ENCODE assay signal across 33 cellular contexts in genomic region chr1:216866714-216867113, GRCh38.
"Had no signal": no experiment of that assay in that cellular context is flagged by ENCODE, and none has a peak within 500 bp of the region (broad histone marks: within the 10 kb centered on the region; RNA-seq: fewer than 3 reads in every experiment).

No MANE protein-coding gene starts in this region.

- FAIRE-seq: astrocyte, TTC549 had no signal

- H3K36me3 ChIP-seq: adrenal gland, brain microvascular endothelial cell, breast epithelium had no signal

- H3K27ac ChIP-seq: adrenal gland, body of pancreas, brain microvascular endothelial cell, breast epithelium, VCaP had no signal

- H3K4me1 ChIP-seq: adrenal gland, body of pancreas, breast epithelium had no signal

- DNase-seq: activated B cell treated with CpG ODN at 0.5 μM for 24 hours; activated CD4-positive, alpha-beta memory T cell treated with anti-CD3 and anti-CD28 coated beads for 36 hours; activated CD4-positive, alpha-beta T cell treated with anti-CD3 and anti-CD28 coated beads for 4 hours; activated CD4-positive, alpha-beta T cell treated with anti-CD3 and anti-CD28 coated beads, Interleukin-2, amount 10 ng/mL, durations not matched to agents 24 days and 14 days; activated CD4-positive, alpha-beta T cell treated with anti-CD3 and anti-CD28 coated beads, Interleukin-2, amount 50 U/mL, for 1 hour; activated CD4-positive, alpha-beta T cell treated with anti-CD3 and anti-CD28 coated beads, Interleukin-2, amount 50 U/mL, for 4 hours; activated CD4-positive, CD25-positive, alpha-beta regulatory T cell treated with anti-CD3 and anti-CD28 coated beads, Interleukin-2, amount 50 U/mL, for 72 hours; activated CD8-positive, alpha-beta memory T cell treated with anti-CD3 and anti-CD28 coated beads, Interleukin-2, amount 50 U/mL, for 4 hours; activated CD8-positive, alpha-beta T cell treated with anti-CD3 and anti-CD28 coated beads for 36 hours; activated effector memory CD4-positive, alpha-beta T cell treated with anti-CD3 and anti-CD28 coated beads, Interleukin-2, amount 50 U/mL, for 16 hours; activated gamma-delta T cell treated with Interleukin-2 at 50 U/mL for 16 hours; activated naive CD4-positive, alpha-beta T cell; activated naive CD4-positive, alpha-beta T cell treated with anti-CD3 and anti-CD28 coated beads for 36 hours; activated naive CD4-positive, alpha-beta T cell treated with anti-CD3 and anti-CD28 coated beads, Interleukin-2, amount 50 U/mL, for 16 hours; activated naive CD8-positive, alpha-beta T cell treated with anti-CD3 and anti-CD28 coated beads for 36 hours; activated T-cell treated with anti-CD3 and anti-CD28 coated beads for 4 hours; activated T-cell treated with anti-CD3 and anti-CD28 coated beads, Interleukin-2, amount 50 U/mL, for 1 hour; activated T-cell treated with anti-CD3 and anti-CD28 coated beads, Interleukin-2, amount 50 U/mL, for 4 hours; activated T-cell treated with anti-CD3 and anti-CD28 coated beads, Interleukin-2, amount 50 U/mL, for 72 hours; adrenal gland; amniotic stem cell; aorta; body of pancreas; brain microvascular endothelial cell; cerebellar nuclear complex; T-helper 2 cell; T-helper 9 cell had no signal

- H3K9me3 ChIP-seq: body of pancreas, breast epithelium had no signal

- H3K4me3 ChIP-seq: adrenal gland, body of pancreas, breast epithelium had no signal

- ATAC-seq: activated CD8-positive, alpha-beta T cell treated with anti-CD3 and anti-CD28 coated beads for 36 hours; activated naive CD4-positive, alpha-beta T cell treated with anti-CD3 and anti-CD28 coated beads, Interleukin-2, amount 50 U/mL, for 72 hours; activated T-cell treated with anti-CD3 and anti-CD28 coated beads, Interleukin-2, amount 50 U/mL, for 4 hours; activated T-cell treated with anti-CD3 and anti-CD28 coated beads, Interleukin-2, amount 50 U/mL, for 72 hours; activated T-helper 17 cell treated with anti-CD3 and anti-CD28 coated beads, Interleukin-2, amount 50 U/mL, for 72 hours; body of pancreas had no signal

- H3K27me3 ChIP-seq: adrenal gland, body of pancreas, brain microvascular endothelial cell, breast epithelium had no signal
